18 cellular contexts compared by ENCODE assay signal in the genomic region with DNA sequence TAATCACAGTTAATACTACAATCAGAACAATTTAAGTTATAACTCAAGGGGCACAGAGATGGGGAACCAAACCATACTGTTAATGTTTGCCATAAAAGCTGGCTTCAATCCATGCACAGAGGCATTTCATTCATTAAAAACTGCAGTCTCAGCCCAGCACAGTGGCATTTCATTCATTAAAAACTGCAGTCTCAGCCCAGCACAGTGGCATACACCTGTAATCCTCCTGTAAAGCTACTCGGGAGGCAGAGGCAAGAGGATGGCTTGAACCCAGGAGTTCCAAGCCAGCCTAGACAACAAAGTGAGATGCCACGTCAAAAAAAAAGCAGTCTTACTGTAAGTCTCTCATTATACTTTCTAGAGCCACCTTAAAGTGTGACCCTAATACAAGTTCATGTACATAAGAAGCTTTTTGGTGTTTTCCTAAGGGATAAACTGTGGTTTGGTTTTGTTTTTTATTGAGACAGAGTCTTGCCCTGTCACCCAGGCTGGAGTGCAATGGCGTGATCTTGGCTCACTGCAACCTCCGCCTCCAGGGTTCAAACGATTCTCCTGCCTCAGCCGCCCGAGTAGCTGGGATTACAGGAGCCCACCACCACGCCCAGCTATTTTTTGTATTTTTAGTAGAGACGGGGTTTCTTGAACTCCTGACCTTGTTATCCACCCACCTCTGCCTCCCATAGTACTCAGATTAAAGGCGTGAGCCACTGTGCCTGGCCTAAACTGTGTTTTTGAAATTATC. TPM values are rescaled to one million over a fixed set of nuclear protein-coding genes. Genes with fewer than 3 reads are reported as not detected.
DNase-seq lines count a peak whose midpoint lies in the region; ATAC-seq, FAIRE-seq and TF ChIP-seq lines count a peak whose summit lies in the region.
"Had no signal": no experiment of that assay in that cellular context is flagged by ENCODE, and none has a peak within 500 bp of the region (broad histone marks: within the 10 kb centered on the region; RNA-seq: fewer than 3 reads in every experiment).

No MANE protein-coding gene starts in this region.

- peaks cover 0 to 13% of the 10 kb centered on the region in 2 donors for H3K36me3 Mint-ChIP-seq in activated T-cell treated with anti-CD3 and anti-CD28 coated beads, Interleukin-2, amount 50 U/mL, for 72 hours (ENCODE audit: insufficient read depth in 2 of 2)
- H3K36me3 Mint-ChIP-seq in stimulated activated effector memory CD8-positive, alpha-beta T cell treated with anti-CD3 and anti-CD28 coated beads, Interleukin-12 subunit alpha, Interleukin-12 subunit beta, amount 100 ng/mL, for 72 hours = peaks cover 13% of the 10 kb centered on the region

- WGBS in K562 (ENCODE audit: insufficient coverage, low coverage, missing lambda C conversion rate) = 13% methylated on average over 10 of the region's 10 CpGs
- WGBS in upper lobe of left lung, 2 donors = 75 to 80% methylated on average over 10 of the region's 10 CpGs

- TF ChIP-seq EP300 in K562 (IDR thresholded peaks at IDR 0.05; ENCODE audit: low read length) (no peak), upper lobe of left lung (IDR thresholded peaks at IDR 0.05) (no peak)

- no peaks in the 10 kb centered on the region; the same call in 1 of the 2 replicates for H4K20me1 ChIP-seq in Karpas-422 (ENCODE audit: insufficient read depth, low read depth, low read length)
- peaks cover 21% of the 10 kb centered on the region; the same call in 1 of the 2 replicates for H4K20me1 ChIP-seq in K562 (replicated peaks; ENCODE audit: control insufficient read depth, insufficient read depth, low read length)

- H3K4me1 Mint-ChIP-seq in activated T-cell treated with anti-CD3 and anti-CD28 coated beads, Interleukin-2, amount 50 U/mL, for 72 hours (ENCODE audit: low read depth) = peaks cover 72% of the 10 kb centered on the region
- H3K4me1 Mint-ChIP-seq in stimulated activated effector memory CD8-positive, alpha-beta T cell treated with anti-CD3 and anti-CD28 coated beads, Interleukin-12 subunit alpha, Interleukin-12 subunit beta, amount 100 ng/mL, for 72 hours = peaks cover 44% of the 10 kb centered on the region

- H2AFZ ChIP-seq in Karpas-422 (ENCODE audit: low read length) = no peak overlapping the region
- no peak overlapping the region for H2AFZ ChIP-seq in K562 (ENCODE audit: low read depth, low read length)

- H3K27ac Mint-ChIP-seq in activated T-cell treated with anti-CD3 and anti-CD28 coated beads, Interleukin-2, amount 50 U/mL, for 72 hours = peak overlapping the region; percentile 91
- H3K27ac Mint-ChIP-seq in stimulated activated effector memory CD8-positive, alpha-beta T cell treated with anti-CD3 and anti-CD28 coated beads, Interleukin-12 subunit alpha, Interleukin-12 subunit beta, amount 100 ng/mL, for 72 hours = peak overlapping the region; percentile 35

- H3K4me3 ChIP-seq in Karpas-422 (ENCODE audit: low read length) (no peak overlapping the region), K562 (no peak overlapping the region), upper lobe of left lung (no peak overlapping the region)
- H3K4me3 ChIP-seq: coronary artery, sigmoid colon, uterus had no signal

- TF ChIP-seq POLR2A in K562 (conservative IDR thresholded peaks at IDR 0.05) (no peak), upper lobe of left lung (IDR thresholded peaks at IDR 0.05) (no peak)

- H3K9ac ChIP-seq in Karpas-422 (ENCODE audit: low read length) (no peak overlapping the region), K562 (ENCODE audit: insufficient read depth in 1 of 2, low read depth in 2 of 2, low read length in 2 of 2) (peak overlapping the region; percentile 7 to 76; a peak in 2 of 4 replicates)
- H3K9ac ChIP-seq: SK-N-SH had no signal

- H3K27me3 Mint-ChIP-seq in activated T-cell treated with anti-CD3 and anti-CD28 coated beads, Interleukin-2, amount 50 U/mL, for 72 hours (ENCODE audit: low read depth) = no peaks in the 10 kb centered on the region

- in situ Hi-C loops in K562 (cut with MboI) = no loop called here

- H3K27ac ChIP-seq in Karpas-422 (ENCODE audit: low read length) = 0 out of 2 replicates have a peak overlapping the region, but pooled peaks have one; percentile 26
- peak overlapping the region; percentile 71; the same call in 2 of the 3 replicates for H3K27ac ChIP-seq in K562 (ENCODE audit: extremely low read depth, low read depth, low read length)
- no peak overlapping the region for H3K27ac ChIP-seq in upper lobe of left lung
- H3K27ac ChIP-seq: coronary artery, sigmoid colon, uterus had no signal

- POLR2A ChIA-PET in K562 (lab: Yijun Ruan, JAX) = interaction anchor here (1.1 to 2.2 kb wide), 7 partner anchors 9 to 27 kb away, joined by 3 to 9 read pairs (median 5); no protein-coding TSS in a partner anchor

- H3K36me3 ChIP-seq in Karpas-422 (ENCODE audit: insufficient read depth, low read length) = no peaks in the 10 kb centered on the region
- 0 out of 3 replicates have a peak, but pooled peaks cover 2% of the 10 kb centered on the region for H3K36me3 ChIP-seq in K562 (ENCODE audit: control insufficient read depth, insufficient read depth, low read length)
- H3K36me3 ChIP-seq in upper lobe of left lung = no peaks in the 10 kb centered on the region
- H3K36me3 ChIP-seq: sigmoid colon, uterus had no signal

- H3K4me1 ChIP-seq in Karpas-422 (ENCODE audit: low read length) (peaks cover 37% of the 10 kb centered on the region), K562 (replicated peaks in 1 of 2; ENCODE audit: control insufficient read depth in 2 of 2, insufficient read depth in 2 of 2, low read length in 2 of 2) (peaks cover 14 to 30% of the 10 kb centered on the region in 2 experiments), upper lobe of left lung (peaks cover 7 to 39% (median 21%) of the 10 kb centered on the region in 4 donors)
- H3K4me1 ChIP-seq: uterus had no signal

- H3K27me3 ChIP-seq in Karpas-422 (ENCODE audit: low read length) = no peaks in the 10 kb centered on the region
- H3K27me3 ChIP-seq in K562 (ENCODE audit: control insufficient read depth in 2 of 2, insufficient read depth in 2 of 2, low read length in 2 of 2) = no peaks in the 10 kb centered on the region
- no peaks in the 10 kb centered on the region for H3K27me3 ChIP-seq in upper lobe of left lung
- H3K27me3 ChIP-seq: sigmoid colon, uterus had no signal

- CTCF ChIA-PET in K562 (lab: Yijun Ruan, JAX; ENCODE audit: low intra/inter-chr PET ratio) = no interaction called here

- H3K4me3 Mint-ChIP-seq in activated T-cell treated with anti-CD3 and anti-CD28 coated beads, Interleukin-2, amount 50 U/mL, for 72 hours = peak overlapping the region; percentile 52 to 77
- no peak overlapping the region for H3K4me3 Mint-ChIP-seq in stimulated activated effector memory CD8-positive, alpha-beta T cell treated with anti-CD3 and anti-CD28 coated beads, Interleukin-12 subunit alpha, Interleukin-12 subunit beta, amount 100 ng/mL, for 72 hours

- intact Hi-C loops in K562 (cut with micrococcal nuclease) = no loop called here

- peaks cover 94% of the 10 kb centered on the region for H3K79me2 ChIP-seq in Karpas-422 (ENCODE audit: low read length)
- peaks cover 95% of the 10 kb centered on the region for H3K79me2 ChIP-seq in K562 (ENCODE audit: control insufficient read depth, insufficient read depth, low read length)

- H3K4me2 ChIP-seq in Karpas-422 (ENCODE audit: low read depth, low read length, poor library complexity, severe bottlenecking) = no peak overlapping the region
- H3K4me2 ChIP-seq in K562 (ENCODE audit: insufficient read depth, low read length) = peak overlapping the region; percentile 17
- H3K4me2 ChIP-seq: SK-N-SH had no signal

- no TSS peak for BruUV-seq in K562 (replicated peaks; lab: Mats Ljungman, UMichigan)

- no peak for TF ChIP-seq RAD21 in K562 (CRISPR knock-in tag; conservative IDR thresholded peaks at IDR 0.05 in 1 of 2, IDR thresholded peaks at IDR 0.05 in 1 of 2)

- DNase-seq in activated T-cell treated with anti-CD3 and anti-CD28 coated beads, Interleukin-2, amount 50 U/mL, for 72 hours = no peak
- no peak for DNase-seq in activated T-cell treated with anti-CD3 and anti-CD28 coated beads for 4 hours
- no peak for DNase-seq in Karpas-422
- no peak for DNase-seq in K562 (ENCODE audit: extremely low read depth in 1 of 4, low spot score in 3 of 4)
- no peak for DNase-seq in stimulated activated effector memory CD8-positive, alpha-beta T cell treated with anti-CD3 and anti-CD28 coated beads, Interleukin-12 subunit alpha, Interleukin-12 subunit beta, amount 100 ng/mL, for 72 hours (ENCODE audit: low spot score in 2 of 2)
- DNase-seq in DMS153 (lab: John Stamatoyannopoulos, UW) = no peak
- DNase-seq in upper lobe of left lung = no peak
- DNase-seq: erythroblast; NCI-H345; nucleus accumbens; OCI-M1; sigmoid colon; SK-N-SH; stimulated activated CD4-positive, alpha-beta T cell treated with anti-CD3 and anti-CD28 coated beads, Interleukin-4, amount 100 ng/mL, for 1 hour; uterus had no signal

- H3K9me1 ChIP-seq in K562 (ENCODE audit: control insufficient read depth, insufficient read depth, low read length) = no peaks in the 10 kb centered on the region

- no peaks in the 10 kb centered on the region for H3K9me2 ChIP-seq in Karpas-422 (replicated peaks; ENCODE audit: insufficient read depth, low read length)
- H3K9me2 ChIP-seq: SK-N-SH had no signal

- ATAC-seq in activated T-cell treated with anti-CD3 and anti-CD28 coated beads, Interleukin-2, amount 50 U/mL, for 72 hours (replicated peaks in 1 of 2) = peak; percentile 30 to 47
- ATAC-seq in K562 (peak; percentile 23), upper lobe of left lung (ENCODE audit: low FRiP score in 2 of 2) (no peak), GM19324 (IDR thresholded peaks at IDR 0.05; ENCODE audit: low FRiP score, unreplicated experiment) (no peak)
- peak; percentile 20 for ATAC-seq in stimulated activated effector memory CD8-positive, alpha-beta T cell treated with anti-CD3 and anti-CD28 coated beads, Interleukin-12 subunit alpha, Interleukin-12 subunit beta, amount 100 ng/mL, for 72 hours

- TF ChIP-seq CTCF in K562 (IDR thresholded peaks at IDR 0.05 in 2 of 3, conservative IDR thresholded peaks at IDR 0.05 in 1 of 3; ENCODE audit: insufficient read depth in 2 of 3, low read depth in 1 of 3, low read length in 3 of 3) (no peak), upper lobe of left lung (IDR thresholded peaks at IDR 0.05) (no peak)

- no peaks in the 10 kb centered on the region for H3K9me3 Mint-ChIP-seq in activated T-cell treated with anti-CD3 and anti-CD28 coated beads, Interleukin-2, amount 50 U/mL, for 72 hours
- H3K9me3 Mint-ChIP-seq in stimulated activated effector memory CD8-positive, alpha-beta T cell treated with anti-CD3 and anti-CD28 coated beads, Interleukin-12 subunit alpha, Interleukin-12 subunit beta, amount 100 ng/mL, for 72 hours = no peaks in the 10 kb centered on the region

- H3K9me3 ChIP-seq in Karpas-422 (ENCODE audit: low read length) (no peaks in the 10 kb centered on the region), K562 (replicated peaks; ENCODE audit: control insufficient read depth, insufficient read depth, low read depth, low read length) (no peaks in the 10 kb centered on the region), upper lobe of left lung (no peaks in the 10 kb centered on the region)
- H3K9me3 ChIP-seq: sigmoid colon, SK-N-SH, uterus had no signal

- no peak for FAIRE-seq in K562 (lab: Jason Lieb, UNC)
- FAIRE-seq: H54 had no signal

RNA-seq across cellular contexts. Expression of a gene that starts 29.0 kb away (rescaled TPM):
- total RNA-seq in activated T-cell treated with anti-CD3 and anti-CD28 coated beads, Interleukin-2, amount 50 U/mL, for 72 hours = 10 to 100 TPM; 65.5 to 68.4 TPM
- total RNA-seq in Karpas-422 (2014; rRNA removed; shearing (Covaris generic); ENCODE audit: low replicate concordance) = 43.6 and 56.4 TPM in 2 replicates
- 87.6 and 197 TPM in 2 replicates for total RNA-seq in K562 (2011; cell fraction: chromatin; rRNA removed; ENCODE audit: low replicate concordance)
- total RNA-seq in K562 (2011; cell fraction: nucleolus; rRNA removed) = 58.9 and 75.1 TPM in 2 replicates
- 72.0 and 86.5 TPM in 2 replicates for total RNA-seq in K562 (2011; cell fraction: nucleoplasm; rRNA removed)
- total RNA-seq in K562 (2014; rRNA removed) (23.6 and 37.2 TPM in 2 replicates), K562 (2014; rRNA removed; fragmentation: Illumina TruSeq; extraction: Trizol) (37.9 and 42.9 TPM in 2 replicates), K562 (2015; rRNA removed; fragmentation: Illumina TruSeq; extraction: Trizol) (33.3 and 38.9 TPM in 2 replicates), K562 (2021) (24.2 and 24.4 TPM in 2 replicates), upper lobe of left lung (10 to 100 TPM; 31.1 to 90.1 (median 51.3) TPM)
- polyA plus RNA-seq in K562 (2011; rRNA removed) (12.3 and 17.7 TPM in 2 replicates), K562 (2014; fragmentation: Illumina TruSeq; extraction: Trizol) (16.9 and 18.5 TPM in 2 replicates), K562 (2014; fragmentation: Nextera tagmentation; extraction: Ambion mirVana) (10 to 100 TPM in 1 of 2 experiments, 1 to 10 TPM in 1; 8.4 to 11.8 TPM), K562 (2014; rRNA removed) (13.1 and 14.3 TPM in 2 replicates)
- 2.4 and 4.6 TPM in 2 replicates for polyA plus RNA-seq in K562 (2011; cell fraction: cytosol; rRNA removed)
- 22.1 and 25.6 TPM in 2 replicates for polyA plus RNA-seq in K562 (2011; cell fraction: nucleus; rRNA removed)
- 12.7 and 14.0 TPM in 2 replicates for polyA plus RNA-seq in K562 (2012)
- 50.5 and 54.9 TPM in 2 replicates for polyA minus RNA-seq in K562 (2011; rRNA and poly(A)+ RNA removed)
- polyA minus RNA-seq in K562 (2011; cell fraction: cytosol; rRNA and poly(A)+ RNA removed) = 16.7 and 29.3 TPM in 2 replicates
- 34.6 and 80.0 TPM in 2 replicates for polyA minus RNA-seq in K562 (2011; cell fraction: nucleus; rRNA and poly(A)+ RNA removed)

RNA-seq across cellular contexts. Expression of a gene that starts 29.4 kb away (rescaled TPM):
- 10 to 100 TPM; 57.2 to 60.4 TPM for total RNA-seq in activated T-cell treated with anti-CD3 and anti-CD28 coated beads, Interleukin-2, amount 50 U/mL, for 72 hours
- total RNA-seq in Karpas-422 (2014; rRNA removed; shearing (Covaris generic); ENCODE audit: low replicate concordance) = 13.9 and 45.3 TPM in 2 replicates
- 7.8 and 28.4 TPM in 2 replicates for total RNA-seq in K562 (2011; cell fraction: chromatin; rRNA removed; ENCODE audit: low replicate concordance)
- 5.3 and 8.7 TPM in 2 replicates for total RNA-seq in K562 (2011; cell fraction: nucleolus; rRNA removed)
- total RNA-seq in K562 (2011; cell fraction: nucleoplasm; rRNA removed) = 15.0 and 24.5 TPM in 2 replicates
- 18.8 and 29.7 TPM in 2 replicates for total RNA-seq in K562 (2014; rRNA removed)
- total RNA-seq in K562 (2014; rRNA removed; fragmentation: Illumina TruSeq; extraction: Trizol) = 50.3 and 66.8 TPM in 2 replicates
- total RNA-seq in K562 (2015; rRNA removed; fragmentation: Illumina TruSeq; extraction: Trizol) = 35.6 and 36.7 TPM in 2 replicates
- 56.3 and 59.1 TPM in 2 replicates for total RNA-seq in K562 (2021)
- polyA plus RNA-seq in K562 (2011; rRNA removed) = 79.2 and 98.2 TPM in 2 replicates
- 25.8 and 49.3 TPM in 2 replicates for polyA plus RNA-seq in K562 (2011; cell fraction: cytosol; rRNA removed)
- polyA plus RNA-seq in K562 (2011; cell fraction: nucleus; rRNA removed) = 17.2 and 24.5 TPM in 2 replicates
- polyA plus RNA-seq in K562 (2012) = 39.7 and 48.5 TPM in 2 replicates
- polyA plus RNA-seq in K562 (2014; fragmentation: Illumina TruSeq; extraction: Trizol) = 70.4 and 72.1 TPM in 2 replicates
- 100 to 1,000 TPM in 1 of 2 experiments, 10 to 100 TPM in 1; 97.8 to 104 TPM for polyA plus RNA-seq in K562 (2014; fragmentation: Nextera tagmentation; extraction: Ambion mirVana)
- 45.5 and 47.2 TPM in 2 replicates for polyA plus RNA-seq in K562 (2014; rRNA removed)
- 53.9 and 65.6 TPM in 2 replicates for polyA minus RNA-seq in K562 (2011; rRNA and poly(A)+ RNA removed)
- 21.8 and 24.4 TPM in 2 replicates for polyA minus RNA-seq in K562 (2011; cell fraction: cytosol; rRNA and poly(A)+ RNA removed)
- 6.7 and 18.1 TPM in 2 replicates for polyA minus RNA-seq in K562 (2011; cell fraction: nucleus; rRNA and poly(A)+ RNA removed)
- total RNA-seq in upper lobe of left lung = 10 to 100 TPM in 4 of 6 donors, 1 to 10 TPM in 2; 5.0 to 32.6 (median 25.4) TPM

Comparison
In these comparisons a context has a peak if more than half of its experiments do, and no peak if none do; other contexts are left out.
1. ATAC-seq: peak in activated T-cell treated with anti-CD3 and anti-CD28 coated beads, Interleukin-2, amount 50 U/mL, for 72 hours (2 of 2), K562 (single experiment) and stimulated activated effector memory CD8-positive, alpha-beta T cell treated with anti-CD3 and anti-CD28 coated beads, Interleukin-12 subunit alpha, Interleukin-12 subunit beta, amount 100 ng/mL, for 72 hours (single experiment); none in upper lobe of left lung (0 of 2) and GM19324 (single experiment).
2. H3K27ac ChIP-seq: peak in Karpas-422 (single experiment) and K562 (single experiment); none in upper lobe of left lung (0 of 4).